ENCODE assay signal across 1 cellular context in genomic region chr16:81730090-81731051, GRCh38.
TF ChIP-seq lines count a peak whose summit lies in the region.

No MANE protein-coding gene starts in this region.

TF ChIP-seq in GM23338, 12 proteins besides CTCF, POLR2A, EP300 and RAD21 (continued from another document):
- TF ChIP-seq ZNF462 (CRISPR knock-in tag; IDR thresholded peaks at IDR 0.05) (peak; percentile 28; the same call in 1 of the 2 replicates), ETS1 (IDR thresholded peaks at IDR 0.05) (no peak), ZNF114 (CRISPR knock-in tag; IDR thresholded peaks at IDR 0.05) (peak; percentile 81; the same call in 1 of the 2 replicates)
